Comparison of ENCODE assay signal across 22 cellular contexts in the genomic region with DNA sequence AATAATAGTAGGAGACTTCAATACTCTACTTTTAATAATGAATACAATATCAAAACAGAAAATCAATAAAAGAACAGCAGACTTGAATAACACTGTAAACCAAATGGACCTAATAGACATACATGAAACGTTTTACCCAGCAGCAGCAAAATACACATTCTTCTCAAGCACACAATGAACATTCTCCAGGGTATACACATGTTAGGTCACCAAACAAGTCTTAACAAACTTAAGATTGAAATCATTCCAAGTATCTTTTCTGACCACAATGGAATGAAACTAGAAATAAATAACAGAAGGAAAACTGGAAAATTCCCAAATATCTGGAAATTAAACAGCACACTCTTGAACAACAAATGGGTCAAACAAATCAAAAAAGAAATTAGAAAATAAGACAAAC.
"Had no signal": no experiment of that assay in that cellular context is flagged by ENCODE, and none has a peak within 500 bp of the region (broad histone marks: within the 10 kb centered on the region; RNA-seq: fewer than 3 reads in every experiment).

No MANE protein-coding gene starts in this region.

- H3K4me3 ChIP-seq: SJCRH30 had no signal

- H3K27ac ChIP-seq: HL-60, SJCRH30 had no signal

- ATAC-seq: Right ventricle myocardium inferior, SK-N-SH treated with all-trans-retinoic acid at 6 μM for 48 hours had no signal

- FAIRE-seq: HTR-8/SVneo, RCC 7860 had no signal

- DNase-seq: KBM-7, MV-4-11, NCI-H1048, NCI-H1105, NCI-H1417, NCI-H1436 treated with DMSO at 0.1 percent for 48 hours, NCI-H1694, NCI-H187 treated with DMSO at 0.1 percent for 48 hours, NCI-H2029 treated with DMSO at 0.1 percent for 48 hours, NCI-H2107, NCI-H2227 treated with DMSO at 0.1 percent for 48 hours, NCI-H524, NCI-H526 treated with DMSO at 0.1 percent for 48 hours, NCI-H748 treated with DMSO at 0.1 percent for 48 hours, RPMI8226, SHP77 treated with DMSO at 0.1 percent for 48 hours, SJCRH30 had no signal

- H3K4me1 ChIP-seq: SJCRH30 had no signal

- H3K36me3 ChIP-seq: SJCRH30 had no signal

- H3K27me3 ChIP-seq: SJCRH30 had no signal
